In genomic region chr22:42518637-42519543, GRCh38 we compare ENCODE assay signal across 8 cellular contexts. TPM values are rescaled to one million over a fixed set of nuclear protein-coding genes. Genes with fewer than 3 reads are reported as not detected.
DNase-seq lines count a peak whose midpoint lies in the region; ATAC-seq and TF ChIP-seq lines count a peak whose summit lies in the region.
"Not testable (repeated sequence)": the region's sequence is repeated elsewhere in the genome, so short reads cannot be mapped to it uniquely, and the experiment has no call there.
"Had no signal": no experiment of that assay in that cellular context is flagged by ENCODE, and none has a peak within 500 bp of the region (broad histone marks: within the 10 kb centered on the region; RNA-seq: fewer than 3 reads in every experiment).

No MANE protein-coding gene starts in this region.

- not testable (repeated sequence) for TF ChIP-seq RAD21 in liver (IDR thresholded peaks at IDR 0.05)

- H3K36me3 Mint-ChIP-seq in activated naive CD4-positive, alpha-beta T cell treated with anti-CD3 and anti-CD28 coated beads, Interleukin-2, amount 10 ng/mL, durations not matched to agents 7 days and 5 days, result not testable (repeated sequence)

- WGBS in liver, result 26% methylated on average over 20 of the region's 30 CpGs
- 17 to 29% (median 23%) methylated on average over 9 to 21 of the region's 30 CpGs for WGBS in psoas muscle, 3 donors

- H3K9me2 ChIP-seq in OCI-LY1 (ENCODE audit: low read depth, low read length), result not testable (repeated sequence)

- H2AFZ ChIP-seq in OCI-LY1 (ENCODE audit: low read length), result not testable (repeated sequence)

- DNase-seq in activated naive CD4-positive, alpha-beta T cell treated with anti-CD3 and anti-CD28 coated beads, Interleukin-2, amount 10 ng/mL, durations not matched to agents 7 days and 5 days, result peak; percentile 35
- DNase-seq in epithelial cell of esophagus (ENCODE audit: low read depth), result peak; percentile 34
- DNase-seq in psoas muscle, result not testable (repeated sequence)

- not testable (repeated sequence) for TF ChIP-seq CTCF in OCI-LY1 (IDR thresholded peaks at IDR 0.05; ENCODE audit: low read length); epithelial cell of esophagus (IDR thresholded peaks at IDR 0.05; ENCODE audit: insufficient read depth, low read depth, low read length, missing control alignments); liver (IDR thresholded peaks at IDR 0.05; ENCODE audit: low read depth, low read length, missing input control); psoas muscle (IDR thresholded peaks at IDR 0.05)

- peak overlapping the region; percentile 99 for H3K4me3 Mint-ChIP-seq in activated naive CD4-positive, alpha-beta T cell treated with anti-CD3 and anti-CD28 coated beads, Interleukin-2, amount 10 ng/mL, durations not matched to agents 7 days and 5 days

- peaks cover 35% of the 10 kb centered on the region for H3K36me3 ChIP-seq in OCI-LY1 (ENCODE audit: insufficient read depth, low read length)
- H3K36me3 ChIP-seq in liver (ENCODE audit: control insufficient read depth in 4 of 4, insufficient read depth in 3 of 4, low read depth in 1 of 4, low read length in 3 of 4), result not testable (repeated sequence)
- peaks cover 9 to 29% of the 10 kb centered on the region in 2 donors for H3K36me3 ChIP-seq in psoas muscle (ENCODE audit: insufficient read depth in 1 of 2, low read depth in 1 of 2)

- H3K4me1 ChIP-seq in OCI-LY1 (ENCODE audit: insufficient read depth, low read length, severe bottlenecking) (peaks cover 12% of the 10 kb centered on the region), liver (ENCODE audit: control insufficient read depth in 4 of 4, insufficient read depth in 4 of 4, low read length in 3 of 4) (peaks cover 5 to 15% (median 9%) of the 10 kb centered on the region in 4 donors)
- H3K4me1 ChIP-seq in psoas muscle, result not testable (repeated sequence)

- H3K9me3 ChIP-seq in OCI-LY1 (ENCODE audit: low read length); liver (ENCODE audit: control insufficient read depth in 4 of 4, low read length in 3 of 4); psoas muscle: not testable (repeated sequence)

- H4K20me1 ChIP-seq in OCI-LY1 (ENCODE audit: insufficient read depth, low read length), result not testable (repeated sequence)

- intact Hi-C loops in psoas muscle (cut with DNase I), result not testable (repeated sequence)

- H3K9ac ChIP-seq in OCI-LY1 (ENCODE audit: low read length) (peak overlapping the region; percentile 97), liver (ENCODE audit: low read depth in 1 of 2, low read length in 2 of 2) (peak overlapping the region; percentile 59)

- not testable (repeated sequence) for H3F3A ChIP-seq in OCI-LY1 (ENCODE audit: insufficient read depth, low read length)

- H3K27me3 Mint-ChIP-seq in activated naive CD4-positive, alpha-beta T cell treated with anti-CD3 and anti-CD28 coated beads, Interleukin-2, amount 10 ng/mL, durations not matched to agents 7 days and 5 days, result not testable (repeated sequence)

- H3K4me3 ChIP-seq in OCI-LY1 (ENCODE audit: low read depth, low read length, poor library complexity, severe bottlenecking) (peak overlapping the region; percentile 93), epithelial cell of esophagus (ENCODE audit: low read length) (peak overlapping the region; percentile 72), liver (ENCODE audit: low read depth in 1 of 3, low read length in 3 of 3) (peak overlapping the region; percentile 63 to 86 (median 70)), psoas muscle (peak overlapping the region; percentile 87)

- H3K4me2 ChIP-seq in OCI-LY1 (ENCODE audit: low read length), result peak overlapping the region; percentile 94

- not testable (repeated sequence) for H3K79me2 ChIP-seq in OCI-LY1 (ENCODE audit: insufficient read depth, low read length)

- H3K27me3 ChIP-seq in OCI-LY1 (ENCODE audit: insufficient read depth, low read length); liver (ENCODE audit: control insufficient read depth in 4 of 4, insufficient read depth in 4 of 4, low read length in 3 of 4); psoas muscle (ENCODE audit: insufficient read depth in 3 of 3, low read length in 2 of 3): not testable (repeated sequence)

- H3K27ac ChIP-seq in OCI-LY1 (ENCODE audit: low read depth, low read length, poor library complexity, severe bottlenecking), result not testable (repeated sequence)
- H3K27ac ChIP-seq in liver (ENCODE audit: low read depth in 1 of 2, low read length in 2 of 2) (peak overlapping the region; percentile 20 to 46), psoas muscle (peak overlapping the region; percentile 79)

- H3K9me3 Mint-ChIP-seq in activated naive CD4-positive, alpha-beta T cell treated with anti-CD3 and anti-CD28 coated beads, Interleukin-2, amount 10 ng/mL, durations not matched to agents 7 days and 5 days, result not testable (repeated sequence)

- peaks cover 20% of the 10 kb centered on the region for H3K4me1 Mint-ChIP-seq in activated naive CD4-positive, alpha-beta T cell treated with anti-CD3 and anti-CD28 coated beads, Interleukin-2, amount 10 ng/mL, durations not matched to agents 7 days and 5 days

- CTCF ChIA-PET in activated naive CD4-positive, alpha-beta T cell treated with anti-CD3 and anti-CD28 coated beads, Interleukin-2, amount 10 ng/mL, durations not matched to agents 7 days and 5 days (lab: Charles Lee), result not testable (repeated sequence)

- peak overlapping the region; percentile 95 for H3K27ac Mint-ChIP-seq in activated naive CD4-positive, alpha-beta T cell treated with anti-CD3 and anti-CD28 coated beads, Interleukin-2, amount 10 ng/mL, durations not matched to agents 7 days and 5 days

- ATAC-seq in GM18520 (IDR thresholded peaks at IDR 0.05; ENCODE audit: unreplicated experiment) (peak; percentile 8), HG02798 (IDR thresholded peaks at IDR 0.05; ENCODE audit: poor library complexity, unreplicated experiment) (peak; percentile 16), psoas muscle (peak in 1 of 4 donors; percentile 16)

RNA-seq across cellular contexts. Expression of gene RRP7A, which starts 0.7 kb away (rescaled TPM):
- 10 to 100 TPM in 1 of 2 donors, 1 to 10 TPM in 1; 9.9 to 12.1 TPM for total RNA-seq in liver
- 10 to 100 TPM in 1 of 2 donors, 1 to 10 TPM in 1; 8.6 to 10.7 TPM for polyA plus RNA-seq in liver
- 10 to 100 TPM; 31.8 to 34.1 (median 32.3) TPM for total RNA-seq in psoas muscle
- polyA plus RNA-seq in psoas muscle, result 10 to 100 TPM in 2 of 3 donors, 1 to 10 TPM in 1; 5.7 to 34.8 (median 23.7) TPM

RNA-seq across cellular contexts. Expression of gene SERHL2, which starts 34.9 kb away (rescaled TPM):
- total RNA-seq in liver (under 1 TPM; 0.59 to 0.79 TPM), psoas muscle (1 to 10 TPM in 2 of 4 donors, under 1 TPM in 2; 0.82 to 1.6 (median 0.97) TPM)
- polyA plus RNA-seq in liver (1 to 10 TPM in 1 of 2 donors, under 1 TPM in 1; 0.51 to 1.6 TPM), psoas muscle (1 to 10 TPM in 2 of 3 donors, under 1 TPM in 1; 0.96 to 1.5 (median 1.1) TPM)
- total RNA-seq: HT-29 had no signal
